ENCODE assay signal across 11 cellular contexts in genomic region chr3:142366434-142366833, GRCh38.
DNase-seq lines count a peak whose midpoint lies in the region; ATAC-seq and TF ChIP-seq lines count a peak whose summit lies in the region.
"Had no signal": no experiment of that assay in that cellular context is flagged by ENCODE, and none has a peak within 500 bp of the region (broad histone marks: within the 10 kb centered on the region; RNA-seq: fewer than 3 reads in every experiment).

No MANE protein-coding gene starts in this region.

- H3K4me3 ChIP-seq in NB4 (ENCODE audit: low read depth, low read length) (no peak overlapping the region), astrocyte of the cerebellum (ENCODE audit: low read depth, low read length) (no peak overlapping the region), neural cell (ENCODE audit: low read length) (no peak overlapping the region)
- H3K4me3 ChIP-seq: adrenal gland, ovary had no signal

- TF ChIP-seq CTCF in NB4 (IDR thresholded peaks at IDR 0.05; ENCODE audit: low read depth, low read length) (peak; percentile 10), astrocyte of the cerebellum (IDR thresholded peaks at IDR 0.05; ENCODE audit: low read depth, low read length, missing control alignments) (peak; percentile 16), neural cell (IDR thresholded peaks at IDR 0.05; ENCODE audit: poor library complexity, severe bottlenecking) (peak; percentile 45)

- peak; percentile 22 for TF ChIP-seq RAD21 in neural cell (conservative IDR thresholded peaks at IDR 0.05)

- H4K20me1 ChIP-seq in neural cell (ENCODE audit: insufficient read depth): no peaks in the 10 kb centered on the region

- no peaks in the 10 kb centered on the region for H3K9me2 ChIP-seq in neural cell (ENCODE audit: insufficient read depth, low read length)

- no peaks in the 10 kb centered on the region for H3K79me2 ChIP-seq in neural cell (replicated peaks; ENCODE audit: insufficient read depth, low read length)

- no peaks in the 10 kb centered on the region for H3F3A ChIP-seq in neural cell (ENCODE audit: insufficient read depth, low read length, poor library complexity, severe bottlenecking)

- H3K27ac ChIP-seq in neural cell (ENCODE audit: low read length): no peak overlapping the region
- H3K27ac ChIP-seq: adrenal gland, ovary had no signal

- H3K36me3 ChIP-seq in neural cell (ENCODE audit: insufficient read depth, low read length): no peaks in the 10 kb centered on the region
- H3K36me3 ChIP-seq: ovary had no signal

- in situ Hi-C loops in astrocyte of the cerebellum (cut with HindIII; ENCODE audit: low sequenced_read_pairs): no loop called here

- no peak for TF ChIP-seq EP300 in neural cell (conservative IDR thresholded peaks at IDR 0.05; ENCODE audit: poor library complexity, severe bottlenecking)

- H3K9me3 ChIP-seq in neural cell (ENCODE audit: low read length): no peaks in the 10 kb centered on the region
- H3K9me3 ChIP-seq: adrenal gland, ovary had no signal

- H2AFZ ChIP-seq in neural cell (ENCODE audit: low read depth, low read length): no peak overlapping the region

- ATAC-seq in GM21576 (IDR thresholded peaks at IDR 0.05; ENCODE audit: unreplicated experiment): no peak

- no peak overlapping the region for H3K9ac ChIP-seq in neural cell (ENCODE audit: low read length)

- H3K4me2 ChIP-seq in neural cell (ENCODE audit: low read length): no peak overlapping the region

- H3K27me3 ChIP-seq in neural cell (ENCODE audit: insufficient read depth, low read depth, low read length): no peaks in the 10 kb centered on the region
- H3K27me3 ChIP-seq: adrenal gland had no signal

- DNase-seq in NCI-H748 (lab: John Stamatoyannopoulos, UW; ENCODE audit: unreplicated experiment): peak; percentile 10
- no peak for DNase-seq in NCI-H748 treated with DMSO at 0.1 percent for 48 hours (lab: John Stamatoyannopoulos, UW)
- peak; percentile 32 for DNase-seq in NB4 (ENCODE audit: low read depth)
- no peak for DNase-seq in astrocyte of the cerebellum (ENCODE audit: low read depth)
- no peak for DNase-seq in activated gamma-delta T cell treated with Interleukin-2 at 50 U/mL for 16 hours
- no peak for DNase-seq in NK-92 (lab: John Stamatoyannopoulos, UW; ENCODE audit: unreplicated experiment)
- DNase-seq: adrenal gland, NCI-H1930, ovary had no signal

- no peak for TF ChIP-seq POLR2A in NB4 (IDR thresholded peaks at IDR 0.05; ENCODE audit: extremely low read depth, insufficient read length)

TF ChIP-seq in neural cell, 6 proteins besides CTCF, POLR2A, EP300 and RAD21:
- TF ChIP-seq, protein P1, sequence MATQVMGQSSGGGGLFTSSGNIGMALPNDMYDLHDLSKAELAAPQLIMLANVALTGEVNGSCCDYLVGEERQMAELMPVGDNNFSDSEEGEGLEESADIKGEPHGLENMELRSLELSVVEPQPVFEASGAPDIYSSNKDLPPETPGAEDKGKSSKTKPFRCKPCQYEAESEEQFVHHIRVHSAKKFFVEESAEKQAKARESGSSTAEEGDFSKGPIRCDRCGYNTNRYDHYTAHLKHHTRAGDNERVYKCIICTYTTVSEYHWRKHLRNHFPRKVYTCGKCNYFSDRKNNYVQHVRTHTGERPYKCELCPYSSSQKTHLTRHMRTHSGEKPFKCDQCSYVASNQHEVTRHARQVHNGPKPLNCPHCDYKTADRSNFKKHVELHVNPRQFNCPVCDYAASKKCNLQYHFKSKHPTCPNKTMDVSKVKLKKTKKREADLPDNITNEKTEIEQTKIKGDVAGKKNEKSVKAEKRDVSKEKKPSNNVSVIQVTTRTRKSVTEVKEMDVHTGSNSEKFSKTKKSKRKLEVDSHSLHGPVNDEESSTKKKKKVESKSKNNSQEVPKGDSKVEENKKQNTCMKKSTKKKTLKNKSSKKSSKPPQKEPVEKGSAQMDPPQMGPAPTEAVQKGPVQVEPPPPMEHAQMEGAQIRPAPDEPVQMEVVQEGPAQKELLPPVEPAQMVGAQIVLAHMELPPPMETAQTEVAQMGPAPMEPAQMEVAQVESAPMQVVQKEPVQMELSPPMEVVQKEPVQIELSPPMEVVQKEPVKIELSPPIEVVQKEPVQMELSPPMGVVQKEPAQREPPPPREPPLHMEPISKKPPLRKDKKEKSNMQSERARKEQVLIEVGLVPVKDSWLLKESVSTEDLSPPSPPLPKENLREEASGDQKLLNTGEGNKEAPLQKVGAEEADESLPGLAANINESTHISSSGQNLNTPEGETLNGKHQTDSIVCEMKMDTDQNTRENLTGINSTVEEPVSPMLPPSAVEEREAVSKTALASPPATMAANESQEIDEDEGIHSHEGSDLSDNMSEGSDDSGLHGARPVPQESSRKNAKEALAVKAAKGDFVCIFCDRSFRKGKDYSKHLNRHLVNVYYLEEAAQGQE (IDR thresholded peaks at IDR 0.05; ENCODE audit: borderline replicate concordance): no peak
- no peak for TF ChIP-seq SMC3 (conservative IDR thresholded peaks at IDR 0.05; ENCODE audit: poor library complexity)
- TF ChIP-seq MXI1 (conservative IDR thresholded peaks at IDR 0.05; ENCODE audit: poor library complexity, severe bottlenecking): no peak
- no peak for TF ChIP-seq POLR2AphosphoS5 (IDR thresholded peaks at IDR 0.05)
- no peak for TF ChIP-seq EZH2 (IDR thresholded peaks at IDR 0.05; ENCODE audit: borderline replicate concordance, insufficient read depth, low read length, poor library complexity, severe bottlenecking)
- no peak for TF ChIP-seq TAF1 (IDR thresholded peaks at IDR 0.05; ENCODE audit: low read depth)
TF ChIP-seq in neural cell: peak in this region for 0.

Comparison
In these comparisons a context has a peak if more than half of its experiments do, and no peak if none do; other contexts are left out.
1. DNase-seq: peak in NCI-H748 (single experiment) and NB4 (single experiment); none in NCI-H748 treated with DMSO at 0.1 percent for 48 hours (single experiment), astrocyte of the cerebellum (single experiment), activated gamma-delta T cell treated with Interleukin-2 at 50 U/mL for 16 hours (single experiment) and NK-92 (single experiment).
2. Peak in every context shown above with its lines, with median percentiles within 50 percentile points of each other: CTCF ChIP-seq.